8 cellular contexts compared by ENCODE assay signal in genomic region chr6:18155273-18155863, GRCh38. TPM values are rescaled to one million over a fixed set of nuclear protein-coding genes. Genes with fewer than 3 reads are reported as not detected.
DNase-seq lines count a peak whose midpoint lies in the region; ATAC-seq and TF ChIP-seq lines count a peak whose summit lies in the region.

KDM1B (plus strand) TSS chr6:18155422; CDS start chr6:18159896, 4,474 bp downstream.

- peak within 1 kb of the TSS; percentile 96 to 100 for H3K4me3 Mint-ChIP-seq in CD14-positive monocyte
- peak within 1 kb of the TSS; percentile 96 for H3K4me3 Mint-ChIP-seq in activated CD8-positive, alpha-beta T cell treated with anti-CD3 and anti-CD28 coated beads for 36 hours
- H3K4me3 Mint-ChIP-seq in effector memory CD8-positive, alpha-beta T cell: peak within 1 kb of the TSS; percentile 99 to 100
- peak within 1 kb of the TSS; percentile 98 for H3K4me3 Mint-ChIP-seq in memory B cell

- CTCF ChIA-PET in activated CD8-positive, alpha-beta T cell treated with anti-CD3 and anti-CD28 coated beads for 36 hours (lab: Charles Lee): interaction anchor here (1.4 kb wide), 1 partner anchor 21 kb away, joined by 3 read pairs; no protein-coding TSS in a partner anchor

- H3K27ac Mint-ChIP-seq in CD14-positive monocyte: peak within 1 kb of the TSS; percentile 98 to 100 (median 99)
- H3K27ac Mint-ChIP-seq in activated CD8-positive, alpha-beta T cell treated with anti-CD3 and anti-CD28 coated beads for 36 hours: peak within 1 kb of the TSS; percentile 93
- peak within 1 kb of the TSS; percentile 98 for H3K27ac Mint-ChIP-seq in effector memory CD8-positive, alpha-beta T cell
- H3K27ac Mint-ChIP-seq in memory B cell: peak within 1 kb of the TSS; percentile 92

- peaks cover 0 to 4% (median 0%) of the 10 kb centered on the region in 7 donors for H3K9me3 Mint-ChIP-seq in CD14-positive monocyte
- no peaks in the 10 kb centered on the region for H3K9me3 Mint-ChIP-seq in activated CD8-positive, alpha-beta T cell treated with anti-CD3 and anti-CD28 coated beads for 36 hours
- no peaks in the 10 kb centered on the region for H3K9me3 Mint-ChIP-seq in effector memory CD8-positive, alpha-beta T cell
- no peaks in the 10 kb centered on the region for H3K9me3 Mint-ChIP-seq in memory B cell

- peaks cover 47% of the 10 kb centered on the region for H3K4me1 Mint-ChIP-seq in CD14-positive monocyte
- H3K4me1 Mint-ChIP-seq in activated CD8-positive, alpha-beta T cell treated with anti-CD3 and anti-CD28 coated beads for 36 hours (ENCODE audit: low read depth): peaks cover 27% of the 10 kb centered on the region
- H3K4me1 Mint-ChIP-seq in effector memory CD8-positive, alpha-beta T cell (ENCODE audit: low read depth in 2 of 2): peaks cover 14 to 33% of the 10 kb centered on the region in 2 donors
- H3K4me1 Mint-ChIP-seq in memory B cell: peaks cover 10% of the 10 kb centered on the region

- intact Hi-C loops in CD14-positive monocyte (cut with micrococcal nuclease): loop anchor here (5.0 to 10.0 kb wide), 2 partner anchors 107 to 109 kb away; partner anchors contain the start of gene DEK (in 2 of the 2)
- intact Hi-C loops in activated CD8-positive, alpha-beta T cell treated with anti-CD3 and anti-CD28 coated beads for 36 hours (cut with micrococcal nuclease): loop anchor here (5.0 kb wide), 1 partner anchor 107 kb away; the partner anchor contains the start of gene DEK

- DNase-seq in CD14-positive monocyte (ENCODE audit: low spot score): peak; percentile 99
- peak; percentile 99 for DNase-seq in NCI-H748 (lab: John Stamatoyannopoulos, UW; ENCODE audit: unreplicated experiment)
- DNase-seq in activated CD8-positive, alpha-beta T cell treated with anti-CD3 and anti-CD28 coated beads for 36 hours: peak; percentile 98
- peak; percentile 99 for DNase-seq in effector memory CD8-positive, alpha-beta T cell
- DNase-seq in memory B cell (ENCODE audit: low spot score in 2 of 2): peak in 1 of 2 donors; percentile 97
- DNase-seq in stimulated activated CD8-positive, alpha-beta memory T cell treated with anti-CD3 and anti-CD28 coated beads, Interleukin-12 subunit alpha, Interleukin-12 subunit beta, amount 100 ng/mL, for 24 hours (ENCODE audit: extremely low read depth): peak; percentile 95

- no peak for TF ChIP-seq CTCF in CD14-positive monocyte (IDR thresholded peaks at IDR 0.05)
- TF ChIP-seq CTCF in activated CD8-positive, alpha-beta T cell treated with anti-CD3 and anti-CD28 coated beads for 36 hours (IDR thresholded peaks at IDR 0.05): no peak

- peaks cover 19 to 41% of the 10 kb centered on the region in 2 donors for H3K36me3 Mint-ChIP-seq in CD14-positive monocyte
- H3K36me3 Mint-ChIP-seq in activated CD8-positive, alpha-beta T cell treated with anti-CD3 and anti-CD28 coated beads for 36 hours (ENCODE audit: low read depth): peaks cover 4% of the 10 kb centered on the region
- H3K36me3 Mint-ChIP-seq in effector memory CD8-positive, alpha-beta T cell (ENCODE audit: insufficient read depth): peaks cover 13% of the 10 kb centered on the region
- H3K36me3 Mint-ChIP-seq in memory B cell: peaks cover 7% of the 10 kb centered on the region

- POLR2A ChIA-PET in activated CD8-positive, alpha-beta T cell treated with anti-CD3 and anti-CD28 coated beads for 36 hours (lab: Charles Lee): interaction anchor here (0.7 to 1.6 kb wide), 5 partner anchors 11 to 449 kb away, joined by 3 to 6 read pairs (median 3); partner anchors contain the start of gene NUP153

- peaks cover 0 to 1% (median 0%) of the 10 kb centered on the region in 3 donors for H3K27me3 Mint-ChIP-seq in CD14-positive monocyte (ENCODE audit: low read depth in 3 of 3)
- H3K27me3 Mint-ChIP-seq in activated CD8-positive, alpha-beta T cell treated with anti-CD3 and anti-CD28 coated beads for 36 hours: no peaks in the 10 kb centered on the region
- H3K27me3 Mint-ChIP-seq in effector memory CD8-positive, alpha-beta T cell: no peaks in the 10 kb centered on the region
- no peaks in the 10 kb centered on the region for H3K27me3 Mint-ChIP-seq in memory B cell

- ATAC-seq in GM19324 (IDR thresholded peaks at IDR 0.05; ENCODE audit: low FRiP score, unreplicated experiment): peak; percentile 93
- peak; percentile 85 for ATAC-seq in HG03460 (IDR thresholded peaks at IDR 0.05; ENCODE audit: unreplicated experiment)
- peak; percentile 97 for ATAC-seq in activated CD8-positive, alpha-beta T cell treated with anti-CD3 and anti-CD28 coated beads for 36 hours
- ATAC-seq in effector memory CD8-positive, alpha-beta T cell (replicated peaks): peak; percentile 83
- peak; percentile 83 for ATAC-seq in memory B cell (ENCODE audit: low read depth)

RNA-seq across cellular contexts. Expression of gene KDM1B, which starts in this region (rescaled TPM):
- 10 to 100 TPM in 1 of 2 donors, 1 to 10 TPM in 1; 4.4 to 24.1 TPM for polyA plus RNA-seq in CD14-positive monocyte
- total RNA-seq in activated CD8-positive, alpha-beta T cell treated with anti-CD3 and anti-CD28 coated beads for 36 hours: 10 to 100 TPM; 10.9 to 12.2 TPM
